In genomic region chrX:14673764-14674163, GRCh38 we compare ENCODE assay signal across 9 cellular contexts.
DNase-seq lines count a peak whose midpoint lies in the region; ATAC-seq and TF ChIP-seq lines count a peak whose summit lies in the region.
"Had no signal": no experiment of that assay in that cellular context is flagged by ENCODE, and none has a peak within 500 bp of the region (broad histone marks: within the 10 kb centered on the region; RNA-seq: fewer than 3 reads in every experiment).

No MANE protein-coding gene starts in this region.

- POLR2A ChIA-PET in WTC11 (lab: Charles Lee) = no interaction called here

- H3K27me3 ChIP-seq in tibial nerve = no peaks in the 10 kb centered on the region

- H3K4me1 ChIP-seq in tibial nerve = no peaks in the 10 kb centered on the region

- no peak overlapping the region for H3K27ac ChIP-seq in tibial nerve

- no peak for TF ChIP-seq EP300 in tibial nerve (IDR thresholded peaks at IDR 0.05)

- H3K4me3 ChIP-seq in tibial nerve = no peak overlapping the region

- no peak overlapping the region for H3K4me3 Mint-ChIP-seq in WTC11
- H3K4me3 Mint-ChIP-seq: neural crest cell had no signal

- no peaks in the 10 kb centered on the region for H3K4me1 Mint-ChIP-seq in WTC11
- H3K4me1 Mint-ChIP-seq: neural crest cell had no signal

- H3K9me3 ChIP-seq in tibial nerve = no peaks in the 10 kb centered on the region

- DNase-seq in ELR (ENCODE audit: low read depth) = peak; percentile 92
- DNase-seq in RPMI7951 (ENCODE audit: low read depth) = peak; percentile 80
- DNase-seq in islet precursor cell = peak; percentile 65
- no peak for DNase-seq in SHP77 (lab: John Stamatoyannopoulos, UW)
- DNase-seq in WTC11 (ENCODE audit: low spot score) = no peak
- no peak for DNase-seq in tibial nerve (ENCODE audit: low spot score in 2 of 2)

- H3K9me3 Mint-ChIP-seq in WTC11 = no peaks in the 10 kb centered on the region

- H3K36me3 Mint-ChIP-seq in WTC11 = no peaks in the 10 kb centered on the region

- no peaks in the 10 kb centered on the region for H3K36me3 ChIP-seq in tibial nerve

- TF ChIP-seq CTCF in WTC11 (IDR thresholded peaks at IDR 0.05) (no peak), tibial nerve (IDR thresholded peaks at IDR 0.05) (no peak)

- no peak for TF ChIP-seq POLR2A in tibial nerve (IDR thresholded peaks at IDR 0.05)

- ATAC-seq in GM19395 (IDR thresholded peaks at IDR 0.05; ENCODE audit: unreplicated experiment) (peak; percentile 91), HG03159 (IDR thresholded peaks at IDR 0.05; ENCODE audit: unreplicated experiment) (peak; percentile 91), WTC11 (no peak)

- no peaks in the 10 kb centered on the region for H3K27me3 Mint-ChIP-seq in WTC11 (ENCODE audit: low read depth)

- WGBS in tibial nerve, 2 donors = 58 to 68% methylated on average over 4 of the region's 4 CpGs

- no peak overlapping the region for H3K27ac Mint-ChIP-seq in WTC11

- CTCF ChIA-PET in WTC11 (lab: Charles Lee) = no interaction called here

TF ChIP-seq in WTC11, 78 proteins besides CTCF, POLR2A, EP300 and RAD21:
- TF ChIP-seq USF2 (CRISPR knock-in tag; IDR thresholded peaks at IDR 0.05) (no peak), TP53 (CRISPR knock-in tag; IDR thresholded peaks at IDR 0.05) (no peak), NFE2L1 (CRISPR knock-in tag; IDR thresholded peaks at IDR 0.05) (no peak), ZNF423 (CRISPR knock-in tag; IDR thresholded peaks at IDR 0.05) (no peak), ATF2 (CRISPR knock-in tag; IDR thresholded peaks at IDR 0.05; ENCODE audit: borderline replicate concordance, low read depth) (no peak), TEAD1 (CRISPR knock-in tag; IDR thresholded peaks at IDR 0.05) (no peak), CREM (CRISPR knock-in tag; IDR thresholded peaks at IDR 0.05) (no peak), ZNF263 (CRISPR knock-in tag; IDR thresholded peaks at IDR 0.05; ENCODE audit: low read depth) (no peak), RELA (CRISPR knock-in tag; IDR thresholded peaks at IDR 0.05; ENCODE audit: borderline replicate concordance) (no peak), CDX4 (CRISPR knock-in tag; IDR thresholded peaks at IDR 0.05; ENCODE audit: borderline replicate concordance) (no peak)

Comparison
In these comparisons a context has a peak if more than half of its experiments do, and no peak if none do; other contexts are left out.
1. DNase-seq: peak in ELR (single experiment), RPMI7951 (single experiment) and islet precursor cell (single experiment); none in SHP77 (0 of 2), WTC11 (single experiment) and tibial nerve (0 of 2).